Comparison of ENCODE assay signal across 8 cellular contexts in the genomic region with DNA sequence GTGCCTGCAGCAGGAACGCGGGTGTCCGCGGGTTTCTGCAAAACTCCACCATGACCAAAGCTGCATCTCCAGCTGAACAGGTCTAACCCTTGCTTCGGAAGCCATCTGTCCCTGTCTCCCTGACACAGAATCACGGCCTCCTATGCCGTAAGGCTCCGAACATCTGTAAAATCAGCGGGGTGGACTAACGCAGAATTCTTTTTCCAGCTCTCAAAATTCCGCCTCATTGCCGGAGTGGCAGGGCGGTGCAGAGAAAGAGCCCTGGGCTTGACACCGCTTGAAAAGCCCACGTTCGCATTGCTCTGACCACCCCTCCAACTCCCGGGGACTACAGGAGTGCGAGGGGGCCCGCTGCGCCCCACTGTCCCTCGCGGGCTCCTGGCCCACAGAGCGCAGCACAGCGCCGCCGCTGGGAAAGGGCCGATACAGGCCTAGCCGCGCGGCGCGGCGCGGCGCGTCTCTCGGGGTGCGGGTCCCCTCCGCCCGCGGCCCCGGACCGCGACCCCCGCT. TPM values are rescaled to one million over a fixed set of nuclear protein-coding genes. Genes with fewer than 3 reads are reported as not detected.
DNase-seq lines count a peak whose midpoint lies in the region; ATAC-seq and TF ChIP-seq lines count a peak whose summit lies in the region.

No MANE protein-coding gene starts in this region.

- no peak for TF ChIP-seq CTCF in SU-DHL-6 (IDR thresholded peaks at IDR 0.05; ENCODE audit: insufficient read depth, low read length, poor library complexity, severe bottlenecking)

- no peaks in the 10 kb centered on the region for H3K79me2 ChIP-seq in SU-DHL-6 (ENCODE audit: insufficient read depth, low read length)

- peaks cover 9% of the 10 kb centered on the region for H3F3A ChIP-seq in SU-DHL-6 (ENCODE audit: insufficient read depth)

- H2AFZ ChIP-seq in SU-DHL-6 (ENCODE audit: low read depth, low read length, severe bottlenecking) = peak overlapping the region; percentile 87

- no peaks in the 10 kb centered on the region for H4K20me1 ChIP-seq in SU-DHL-6 (ENCODE audit: low read depth, low read length)

- no peaks in the 10 kb centered on the region for H3K27me3 ChIP-seq in SU-DHL-6 (ENCODE audit: low read length)

- H3K9me2 ChIP-seq in SU-DHL-6 (replicated peaks; ENCODE audit: insufficient read depth, low read length) = no peaks in the 10 kb centered on the region

- H3K4me2 ChIP-seq in SU-DHL-6 (ENCODE audit: low read depth, low read length, poor library complexity, severe bottlenecking) = peak overlapping the region; percentile 78

- H3K9ac ChIP-seq in SU-DHL-6 (ENCODE audit: low read length) = peak overlapping the region; percentile 65

- H3K9me3 ChIP-seq in SU-DHL-6 (ENCODE audit: insufficient read depth, low read length) = no peaks in the 10 kb centered on the region

- no peaks in the 10 kb centered on the region for H3K36me3 ChIP-seq in SU-DHL-6 (ENCODE audit: low read length)

- H3K4me3 ChIP-seq in SU-DHL-6 (ENCODE audit: insufficient read depth, low read length, poor library complexity, severe bottlenecking) = peak overlapping the region; percentile 68

- peak; percentile 62 for DNase-seq in NCI-H146 (lab: John Stamatoyannopoulos, UW)
- DNase-seq in NCI-H146 treated with DMSO at 0.1 percent for 48 hours (lab: John Stamatoyannopoulos, UW; ENCODE audit: unreplicated experiment) = no peak
- DNase-seq in epithelial cell of prostate (ENCODE audit: low read depth, low spot score) = no peak
- DNase-seq in myocyte (ENCODE audit: low read depth) = peak; percentile 67

- ATAC-seq in GM19452 (IDR thresholded peaks at IDR 0.05; ENCODE audit: unreplicated experiment) = peak; percentile 43
- ATAC-seq in HG03442 (IDR thresholded peaks at IDR 0.05; ENCODE audit: unreplicated experiment) = peak; percentile 47
- no peak for ATAC-seq in GM18870 (IDR thresholded peaks at IDR 0.05; ENCODE audit: unreplicated experiment)

- H3K27ac ChIP-seq in SU-DHL-6 (ENCODE audit: low read depth, low read length) = no peak overlapping the region
- peak overlapping the region; percentile 93 for H3K27ac ChIP-seq in epithelial cell of prostate

RNA-seq across cellular contexts. Expression of a gene that starts 0.4 kb away (rescaled TPM):
- total RNA-seq in myocyte = 12.8 and 16.1 TPM in 2 replicates
- polyA plus RNA-seq in myocyte (2012) = 8.5 TPM

Comparison
In these comparisons a context has a peak if more than half of its experiments do, and no peak if none do; other contexts are left out.
1. DNase-seq: peak in NCI-H146 (single experiment) and myocyte (single experiment); none in NCI-H146 treated with DMSO at 0.1 percent for 48 hours (single experiment) and epithelial cell of prostate (single experiment).